ENCODE assay signal across 9 cellular contexts in the genomic region with DNA sequence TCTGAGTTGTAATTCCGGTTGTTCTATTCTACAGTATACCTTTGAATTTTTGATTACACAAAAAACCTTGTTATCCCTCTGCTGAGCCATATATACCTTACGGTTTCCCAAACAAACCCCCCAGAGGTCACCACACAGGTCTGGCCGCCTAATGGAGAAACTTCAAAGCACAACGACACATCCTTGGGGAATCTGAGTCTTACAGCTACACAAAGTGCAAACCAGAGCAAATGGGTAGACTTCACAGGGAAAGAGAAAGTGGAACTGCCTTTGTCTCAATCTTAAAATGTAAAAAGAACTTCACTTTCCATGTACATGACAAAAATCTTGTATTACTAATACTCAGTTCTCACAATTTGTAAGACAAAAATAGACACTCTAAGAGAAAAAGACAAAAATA. TPM values are rescaled to one million over a fixed set of nuclear protein-coding genes. Genes with fewer than 3 reads are reported as not detected.
DNase-seq lines count a peak whose midpoint lies in the region; ATAC-seq and TF ChIP-seq lines count a peak whose summit lies in the region.
"Had no signal": no experiment of that assay in that cellular context is flagged by ENCODE, and none has a peak within 500 bp of the region (broad histone marks: within the 10 kb centered on the region; RNA-seq: fewer than 3 reads in every experiment).

No MANE protein-coding gene starts in this region.

- H3K9me2 ChIP-seq in neural cell (ENCODE audit: insufficient read depth, low read length): no peaks in the 10 kb centered on the region

- H3K36me3 ChIP-seq in BJ (ENCODE audit: control insufficient read depth, insufficient read depth, low read length) (no peaks in the 10 kb centered on the region), neural cell (ENCODE audit: insufficient read depth, low read length) (no peaks in the 10 kb centered on the region)

- TF ChIP-seq RAD21 in neural cell (conservative IDR thresholded peaks at IDR 0.05): no peak

- no peaks in the 10 kb centered on the region for H4K20me1 ChIP-seq in neural cell (ENCODE audit: insufficient read depth)

- H3K79me2 ChIP-seq in neural cell (replicated peaks; ENCODE audit: insufficient read depth, low read length): peaks cover 19% of the 10 kb centered on the region

- ATAC-seq in GM21576 (IDR thresholded peaks at IDR 0.05; ENCODE audit: unreplicated experiment): no peak

- TF ChIP-seq CTCF in BJ (IDR thresholded peaks at IDR 0.05; ENCODE audit: insufficient read depth, low read depth, low read length) (no peak), LNCaP clone FGC (IDR thresholded peaks at IDR 0.05; ENCODE audit: control insufficient read depth, extremely low read depth, insufficient read depth) (no peak), neural cell (IDR thresholded peaks at IDR 0.05; ENCODE audit: poor library complexity, severe bottlenecking) (no peak)

- no peak overlapping the region for H3K9ac ChIP-seq in neural cell (ENCODE audit: low read length)

- no peaks in the 10 kb centered on the region for H3K9me3 ChIP-seq in neural cell (ENCODE audit: low read length)

- CTCF ChIA-PET in BJ (lab: Yijun Ruan, JAX): interaction anchor here (1.7 kb wide), 1 partner anchor 54 kb away, joined by 4 read pairs; no protein-coding TSS in a partner anchor

- no peak overlapping the region for H3K4me2 ChIP-seq in neural cell (ENCODE audit: low read length)

- POLR2A ChIA-PET in BJ (lab: Charles Lee): no interaction called here

- DNase-seq in BJ (ENCODE audit: low read depth): no peak
- DNase-seq in LNCaP clone FGC (ENCODE audit: low read depth): no peak
- no peak for DNase-seq in activated CD8-positive, alpha-beta memory T cell treated with anti-CD3 and anti-CD28 coated beads for 24 hours
- no peak for DNase-seq in NK-92 treated with Interleukin-12 subunit alpha and Interleukin-12 subunit beta, amount 100 ng/mL, for 24 hours (lab: John Stamatoyannopoulos, UW)
- no peak for DNase-seq in mesenteric fat pad (ENCODE audit: low spot score)
- DNase-seq: SIG-M5 had no signal

- no peaks in the 10 kb centered on the region for H3F3A ChIP-seq in neural cell (ENCODE audit: insufficient read depth, low read length, poor library complexity, severe bottlenecking)

- H3K4me3 ChIP-seq in BJ (ENCODE audit: low read depth, low read length) (peak overlapping the region; percentile 16), LNCaP clone FGC (ENCODE audit: low read depth, low read length) (peak overlapping the region; percentile 7; the same call in 1 of the 2 replicates), neural cell (ENCODE audit: low read length) (peak overlapping the region; percentile 87)

- H3K27ac ChIP-seq in cingulate gyrus (ENCODE audit: low read depth, low read length) (peak overlapping the region; percentile 20), neural cell (ENCODE audit: low read length) (no peak overlapping the region)

- no peak overlapping the region for H2AFZ ChIP-seq in neural cell (ENCODE audit: low read depth, low read length)

- no peak for TF ChIP-seq EP300 in neural cell (conservative IDR thresholded peaks at IDR 0.05; ENCODE audit: poor library complexity, severe bottlenecking)

- H3K27me3 ChIP-seq in BJ (ENCODE audit: control insufficient read depth, insufficient read depth, low read length) (no peaks in the 10 kb centered on the region), neural cell (ENCODE audit: insufficient read depth, low read depth, low read length) (no peaks in the 10 kb centered on the region)

TF ChIP-seq in neural cell, 6 proteins besides CTCF, POLR2A, EP300 and RAD21:
- TF ChIP-seq POLR2AphosphoS5 (IDR thresholded peaks at IDR 0.05) (no peak), SMC3 (conservative IDR thresholded peaks at IDR 0.05; ENCODE audit: poor library complexity) (no peak), MXI1 (conservative IDR thresholded peaks at IDR 0.05; ENCODE audit: poor library complexity, severe bottlenecking) (no peak), TAF1 (IDR thresholded peaks at IDR 0.05; ENCODE audit: low read depth) (no peak), EZH2 (IDR thresholded peaks at IDR 0.05; ENCODE audit: borderline replicate concordance, insufficient read depth, low read length, poor library complexity, severe bottlenecking) (no peak)
- TF ChIP-seq, protein P1, sequence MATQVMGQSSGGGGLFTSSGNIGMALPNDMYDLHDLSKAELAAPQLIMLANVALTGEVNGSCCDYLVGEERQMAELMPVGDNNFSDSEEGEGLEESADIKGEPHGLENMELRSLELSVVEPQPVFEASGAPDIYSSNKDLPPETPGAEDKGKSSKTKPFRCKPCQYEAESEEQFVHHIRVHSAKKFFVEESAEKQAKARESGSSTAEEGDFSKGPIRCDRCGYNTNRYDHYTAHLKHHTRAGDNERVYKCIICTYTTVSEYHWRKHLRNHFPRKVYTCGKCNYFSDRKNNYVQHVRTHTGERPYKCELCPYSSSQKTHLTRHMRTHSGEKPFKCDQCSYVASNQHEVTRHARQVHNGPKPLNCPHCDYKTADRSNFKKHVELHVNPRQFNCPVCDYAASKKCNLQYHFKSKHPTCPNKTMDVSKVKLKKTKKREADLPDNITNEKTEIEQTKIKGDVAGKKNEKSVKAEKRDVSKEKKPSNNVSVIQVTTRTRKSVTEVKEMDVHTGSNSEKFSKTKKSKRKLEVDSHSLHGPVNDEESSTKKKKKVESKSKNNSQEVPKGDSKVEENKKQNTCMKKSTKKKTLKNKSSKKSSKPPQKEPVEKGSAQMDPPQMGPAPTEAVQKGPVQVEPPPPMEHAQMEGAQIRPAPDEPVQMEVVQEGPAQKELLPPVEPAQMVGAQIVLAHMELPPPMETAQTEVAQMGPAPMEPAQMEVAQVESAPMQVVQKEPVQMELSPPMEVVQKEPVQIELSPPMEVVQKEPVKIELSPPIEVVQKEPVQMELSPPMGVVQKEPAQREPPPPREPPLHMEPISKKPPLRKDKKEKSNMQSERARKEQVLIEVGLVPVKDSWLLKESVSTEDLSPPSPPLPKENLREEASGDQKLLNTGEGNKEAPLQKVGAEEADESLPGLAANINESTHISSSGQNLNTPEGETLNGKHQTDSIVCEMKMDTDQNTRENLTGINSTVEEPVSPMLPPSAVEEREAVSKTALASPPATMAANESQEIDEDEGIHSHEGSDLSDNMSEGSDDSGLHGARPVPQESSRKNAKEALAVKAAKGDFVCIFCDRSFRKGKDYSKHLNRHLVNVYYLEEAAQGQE (IDR thresholded peaks at IDR 0.05; ENCODE audit: borderline replicate concordance): no peak

RNA-seq across cellular contexts. Expression of a gene that starts 2.7 kb away (rescaled TPM):
- 16.7 and 24.8 TPM in 2 replicates for polyA plus RNA-seq in BJ (2011; rRNA removed)
- polyA minus RNA-seq in BJ (2011; rRNA and poly(A)+ RNA removed): 17.6 and 21.6 TPM in 2 replicates
- 20.6 and 23.8 TPM in 2 replicates for polyA plus RNA-seq in neural cell
- 25.9 and 38.7 TPM in 2 replicates for polyA minus RNA-seq in neural cell
- total RNA-seq in mesenteric fat pad: 66.9 TPM

RNA-seq across cellular contexts. Expression of a gene that starts 11.3 kb away (rescaled TPM):
- polyA plus RNA-seq in BJ (2011; rRNA removed) (29.0 and 50.7 TPM in 2 replicates), neural cell (73.1 and 79.7 TPM in 2 replicates)
- 14.8 and 23.0 TPM in 2 replicates for polyA minus RNA-seq in BJ (2011; rRNA and poly(A)+ RNA removed)
- 59.9 and 73.6 TPM in 2 replicates for polyA minus RNA-seq in neural cell
- 78.6 TPM for total RNA-seq in mesenteric fat pad

Comparison
In these comparisons a context has a peak if more than half of its experiments do, and no peak if none do; other contexts are left out.
1. H3K4me3 ChIP-seq: peak in every context shown above with its lines; median percentile 87 in neural cell; 16 in BJ; 7 in LNCaP clone FGC.